ENCODE assay signal across 27 cellular contexts in genomic region chrX:153401133-153401764, GRCh38. TPM values are rescaled to one million over a fixed set of nuclear protein-coding genes. Genes with fewer than 3 reads are reported as not detected.
A peak's percentile ranks its signal among the peaks of the same experiment; 100 is the strongest.
DNase-seq lines count a peak whose midpoint lies in the region; ATAC-seq, FAIRE-seq and TF ChIP-seq lines count a peak whose summit lies in the region.
"Had no signal": no experiment of that assay in that cellular context is flagged by ENCODE, and none has a peak within 500 bp of the region (broad histone marks: within the 10 kb centered on the region; RNA-seq: fewer than 3 reads in every experiment).

Gene PNMA6E (minus strand): TSS chrX:153401350. CDS start chrX:153398849, 2,501 bp downstream.

- POLR2A ChIA-PET in K562 (lab: Yijun Ruan, JAX): no interaction called here

- H2AFZ ChIP-seq in K562 (ENCODE audit: low read depth, low read length) (peak within 1 kb of the TSS; percentile 74), osteoblast (ENCODE audit: low read length) (no peak within 1 kb of the TSS)

- CTCF ChIA-PET in K562 (lab: Yijun Ruan, JAX; ENCODE audit: low intra/inter-chr PET ratio): no interaction called here

- FAIRE-seq in K562 (lab: Jason Lieb, UNC): no peak

- H4K20me1 ChIP-seq in K562 (replicated peaks; ENCODE audit: control insufficient read depth, insufficient read depth, low read length) (no peaks in the 10 kb centered on the region), osteoblast (ENCODE audit: insufficient read depth, low read length) (no peaks in the 10 kb centered on the region)

- BruUV-seq in K562 (replicated peaks; lab: Mats Ljungman, UMichigan): no TSS peak

- H3K79me2 ChIP-seq in K562 (ENCODE audit: control insufficient read depth, insufficient read depth, low read length) (no peaks in the 10 kb centered on the region), osteoblast (ENCODE audit: insufficient read depth, low read length) (no peaks in the 10 kb centered on the region)

- peaks cover 0 to 14% of the 10 kb centered on the region in 2 experiments; a peak in 2 of 5 replicates for H3K27me3 ChIP-seq in K562 (ENCODE audit: control insufficient read depth in 2 of 2, insufficient read depth in 2 of 2, low read length in 2 of 2)
- H3K27me3 ChIP-seq in osteoblast (ENCODE audit: insufficient read depth, low read length): no peaks in the 10 kb centered on the region
- H3K27me3 ChIP-seq: BE2C had no signal

- in situ Hi-C loops in K562 (cut with MboI): no loop called here

- no peak for TF ChIP-seq POLR2A in K562 (conservative IDR thresholded peaks at IDR 0.05)

- DNase-seq in DMS 273 (lab: John Stamatoyannopoulos, UW; ENCODE audit: unreplicated experiment): peak; percentile 30
- no peak for DNase-seq in DMS 273 treated with DMSO at 0.1 percent for 48 hours (lab: John Stamatoyannopoulos, UW)
- DNase-seq in K562 (ENCODE audit: extremely low read depth in 1 of 4, low spot score in 3 of 4): no peak
- peak; percentile 69 for DNase-seq in osteoblast (ENCODE audit: insufficient read length, low spot score, missing footprints)
- no peak for DNase-seq in NCI-H2029 (lab: John Stamatoyannopoulos, UW)
- no peak for DNase-seq in NCI-H2081 (lab: John Stamatoyannopoulos, UW)
- DNase-seq in midbrain (lab: John Stamatoyannopoulos, UW): no peak
- DNase-seq: ACHN, BE2C, DMS53, IMR-90, NCI-H1092 treated with DMSO at 0.1 percent for 48 hours, NCI-H1436, NCI-H187, NCI-H2107, NCI-H526 treated with DMSO at 0.1 percent for 48 hours, SHP77 had no signal

- H3K9ac ChIP-seq in K562 (ENCODE audit: insufficient read depth in 1 of 2, low read depth in 2 of 2, low read length in 2 of 2): peak within 1 kb of the TSS in 1 of 2 experiments; percentile 35; a peak in 1 of 4 replicates
- H3K9ac ChIP-seq: KMS-11 had no signal

- H3K36me3 ChIP-seq in K562 (ENCODE audit: control insufficient read depth, insufficient read depth, low read length) (no peaks in the 10 kb centered on the region), osteoblast (ENCODE audit: insufficient read depth, low read length) (no peaks in the 10 kb centered on the region)
- H3K36me3 ChIP-seq: BE2C had no signal

- TF ChIP-seq CTCF in K562 (IDR thresholded peaks at IDR 0.05 in 2 of 3, conservative IDR thresholded peaks at IDR 0.05 in 1 of 3; ENCODE audit: insufficient read depth in 2 of 3, low read depth in 1 of 3, low read length in 3 of 3) (no peak), osteoblast (IDR thresholded peaks at IDR 0.05; ENCODE audit: extremely low read depth, low read depth, low read length) (no peak)

- no peaks in the 10 kb centered on the region for H3K9me1 ChIP-seq in K562 (ENCODE audit: control insufficient read depth, insufficient read depth, low read length)

- ATAC-seq in K562: no peak
- ATAC-seq: Panc1 had no signal

- H3K4me2 ChIP-seq in K562 (ENCODE audit: insufficient read depth, low read length): peak within 1 kb of the TSS; percentile 41; the same call in 1 of the 2 replicates
- no peak within 1 kb of the TSS for H3K4me2 ChIP-seq in osteoblast (ENCODE audit: insufficient read depth, low read length)
- H3K4me2 ChIP-seq: KMS-11 had no signal

- intact Hi-C loops in K562 (cut with micrococcal nuclease): loop anchor here (5.0 kb wide), 1 partner anchor 36 kb away; no protein-coding TSS in a partner anchor

- H3K27ac ChIP-seq in K562 (ENCODE audit: extremely low read depth, low read depth, low read length): no peak within 1 kb of the TSS
- no peak within 1 kb of the TSS for H3K27ac ChIP-seq in osteoblast (ENCODE audit: low read depth, low read length)
- H3K27ac ChIP-seq: 22Rv1, KMS-11, RWPE1 had no signal

- H3K4me1 ChIP-seq in K562 (replicated peaks in 1 of 2; ENCODE audit: control insufficient read depth in 2 of 2, insufficient read depth in 2 of 2, low read length in 2 of 2) (peaks cover 4 to 17% of the 10 kb centered on the region in 2 experiments; a peak in 3 of 5 replicates), osteoblast (ENCODE audit: insufficient read depth, low read length) (no peaks in the 10 kb centered on the region)
- H3K4me1 ChIP-seq: BE2C had no signal

- no peaks in the 10 kb centered on the region for H3K9me3 ChIP-seq in K562 (replicated peaks; ENCODE audit: control insufficient read depth, insufficient read depth, low read depth, low read length)
- no peaks in the 10 kb centered on the region for H3K9me3 ChIP-seq in osteoblast (ENCODE audit: low read depth, low read length)
- H3K9me3 ChIP-seq: BE2C had no signal

- H3K4me3 ChIP-seq in K562 (no peak within 1 kb of the TSS), osteoblast (ENCODE audit: insufficient read depth, low read length) (no peak within 1 kb of the TSS)

- no peak for TF ChIP-seq EP300 in K562 (IDR thresholded peaks at IDR 0.05; ENCODE audit: low read length)

- WGBS in K562 (ENCODE audit: insufficient coverage, low coverage, missing lambda C conversion rate): 85% methylated on average over 15 of the region's 29 CpGs

- no peak for TF ChIP-seq RAD21 in K562 (CRISPR knock-in tag; conservative IDR thresholded peaks at IDR 0.05 in 1 of 2, IDR thresholded peaks at IDR 0.05 in 1 of 2)

TF ChIP-seq in K562, 482 proteins besides CTCF, POLR2A, EP300 and RAD21:
- TF ChIP-seq ESRRB (CRISPR knock-in tag; IDR thresholded peaks at IDR 0.05; ENCODE audit: borderline replicate concordance): no peak
- TF ChIP-seq RFX1 (IDR thresholded peaks at IDR 0.05): peak; percentile 72
- TF ChIP-seq, protein P1, sequence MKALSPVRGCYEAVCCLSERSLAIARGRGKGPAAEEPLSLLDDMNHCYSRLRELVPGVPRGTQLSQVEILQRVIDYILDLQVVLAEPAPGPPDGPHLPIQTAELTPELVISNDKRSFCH (CRISPR knock-in tag; IDR thresholded peaks at IDR 0.05): no peak
- TF ChIP-seq, protein P1 (tag; IDR thresholded peaks at IDR 0.05): no peak
- TF ChIP-seq FOXJ3 (CRISPR knock-in tag; IDR thresholded peaks at IDR 0.05): no peak
- no peak for TF ChIP-seq HNRNPK (IDR thresholded peaks at IDR 0.05; ENCODE audit: low read depth, low read length, poor library complexity, severe bottlenecking)
- TF ChIP-seq ZNF24 (IDR thresholded peaks at IDR 0.05): no peak
- peak in 1 of 2 experiments; percentile 31 for TF ChIP-seq E2F6 (IDR thresholded peaks at IDR 0.05; ENCODE audit: borderline replicate concordance in 1 of 2, extremely low read depth in 1 of 2, insufficient read depth in 1 of 2, insufficient read length in 1 of 2, low read depth in 1 of 2, low read length in 1 of 2, poor library complexity in 1 of 2, severe bottlenecking in 1 of 2)
- no peak for TF ChIP-seq TAF1 (IDR thresholded peaks at IDR 0.05; ENCODE audit: control insufficient read depth, extremely low read depth, insufficient read depth, low read length, severe bottlenecking)
- no peak for TF ChIP-seq NCOA4 (IDR thresholded peaks at IDR 0.05; ENCODE audit: partially characterized antibody)
- no peak for TF ChIP-seq STAT5A (IDR thresholded peaks at IDR 0.05; ENCODE audit: borderline replicate concordance, low read length)
- no peak for TF ChIP-seq NR4A1 (CRISPR knock-in tag; IDR thresholded peaks at IDR 0.05)
- no peak for TF ChIP-seq NR4A1 (tag; IDR thresholded peaks at IDR 0.05)
- TF ChIP-seq ERF (CRISPR knock-in tag; IDR thresholded peaks at IDR 0.05): no peak
- TF ChIP-seq, protein P2, sequence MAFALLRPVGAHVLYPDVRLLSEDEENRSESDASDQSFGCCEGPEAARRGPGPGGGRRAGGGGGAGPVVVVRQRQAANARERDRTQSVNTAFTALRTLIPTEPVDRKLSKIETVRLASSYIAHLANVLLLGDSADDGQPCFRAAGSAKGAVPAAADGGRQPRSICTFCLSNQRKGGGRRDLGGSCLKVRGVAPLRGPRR (CRISPR knock-in tag; IDR thresholded peaks at IDR 0.05): no peak
- TF ChIP-seq ZNF253 (CRISPR knock-in tag; conservative IDR thresholded peaks at IDR 0.05): no peak

RNA-seq across cellular contexts. Expression of gene PNMA6E, which starts in this region (rescaled TPM):
- not detected in 2 replicates for total RNA-seq in K562 (2011; cell fraction: chromatin; rRNA removed; ENCODE audit: low replicate concordance)
- total RNA-seq in K562 (2011; cell fraction: nucleolus; rRNA removed): not detected in 2 replicates
- total RNA-seq in K562 (2011; cell fraction: nucleoplasm; rRNA removed): not detected in 2 replicates
- total RNA-seq in K562 (2014; rRNA removed) (not detected in 2 replicates), K562 (2014; rRNA removed; fragmentation: Illumina TruSeq; extraction: Trizol) (not detected in 2 replicates), K562 (2015; rRNA removed; fragmentation: Illumina TruSeq; extraction: Trizol) (not detected in 2 replicates), K562 (2021) (not detected in 2 replicates), osteoblast (not detected in 2 replicates)
- polyA plus RNA-seq in K562 (2011; rRNA removed) (not detected in 2 replicates), K562 (2014; fragmentation: Illumina TruSeq; extraction: Trizol) (not detected in 2 replicates), K562 (2014; fragmentation: Nextera tagmentation; extraction: Ambion mirVana) (not detected), K562 (2014; rRNA removed) (0.03 TPM in 1 of 2 replicates, not detected in the other)
- not detected in 2 replicates for polyA plus RNA-seq in K562 (2011; cell fraction: cytosol; rRNA removed)
- polyA plus RNA-seq in K562 (2011; cell fraction: nucleus; rRNA removed): not detected in 2 replicates
- not detected in 2 replicates for polyA plus RNA-seq in K562 (2012)
- polyA minus RNA-seq in K562 (2011; rRNA and poly(A)+ RNA removed): not detected in 2 replicates
- not detected in 2 replicates for polyA minus RNA-seq in K562 (2011; cell fraction: cytosol; rRNA and poly(A)+ RNA removed)
- not detected in 2 replicates for polyA minus RNA-seq in K562 (2011; cell fraction: nucleus; rRNA and poly(A)+ RNA removed)
- total RNA-seq: Daoy, G401, H4, IMR-90, NCI-H460, OCI-LY7, SK-MEL-5 had no signal
- polyA plus RNA-seq: IMR-90 had no signal

Comparison
In these comparisons a context has a peak if more than half of its experiments do, and no peak if none do; other contexts are left out.
1. Peak in DNase-seq in osteoblast; RNA of the gene not detected or under 1 TPM.